ENCODE assay signal across 8 cellular contexts in genomic region chr9:106878943-106879916, GRCh38. TPM values are rescaled to one million over a fixed set of nuclear protein-coding genes. Genes with fewer than 3 reads are reported as not detected.
DNase-seq lines count a peak whose midpoint lies in the region; ATAC-seq and TF ChIP-seq lines count a peak whose summit lies in the region.

No MANE protein-coding gene starts in this region.

- no peaks in the 10 kb centered on the region for H3K27me3 ChIP-seq in Panc1 (ENCODE audit: control insufficient read depth, insufficient read depth, low read length)

- H3K27ac Mint-ChIP-seq in osteocyte (ENCODE audit: unreplicated experiment) = peak overlapping the region; percentile 83

- in situ Hi-C loops in G401 (cut with HindIII; ENCODE audit: low sequenced_read_pairs) = no loop called here
- in situ Hi-C loops in Panc1 (cut with HindIII; ENCODE audit: low pct_unique_long_range_greater_than_20kb, low sequenced_read_pairs) = no loop called here

- peak; percentile 67 for ATAC-seq in Panc1
- ATAC-seq in HG02852 (IDR thresholded peaks at IDR 0.05; ENCODE audit: unreplicated experiment) = no peak
- ATAC-seq in HG02870 (IDR thresholded peaks at IDR 0.05; ENCODE audit: unreplicated experiment) = no peak

- H3K36me3 Mint-ChIP-seq in osteocyte (ENCODE audit: unreplicated experiment) = peaks cover 2% of the 10 kb centered on the region

- no peaks in the 10 kb centered on the region for H3K36me3 ChIP-seq in Panc1 (ENCODE audit: control insufficient read depth, insufficient read depth, low read length)

- DNase-seq in G401 (ENCODE audit: low spot score) (peak; percentile 55), Panc1 (ENCODE audit: low read depth, low spot score) (no peak), foreskin fibroblast (peak; percentile 94 to 96), osteocyte (ENCODE audit: extremely low spot score, unreplicated experiment) (no peak), MV-4-11 (lab: John Stamatoyannopoulos, UW) (no peak)
- no peak for DNase-seq in activated CD4-positive, alpha-beta T cell treated with anti-CD3 and anti-CD28 coated beads, Interleukin-2, amount 50 U/mL, for 1 hour

- H3K4me3 Mint-ChIP-seq in osteocyte (ENCODE audit: unreplicated experiment) = no peak overlapping the region

- peaks cover 13% of the 10 kb centered on the region for H3K4me1 ChIP-seq in Panc1 (ENCODE audit: control insufficient read depth, insufficient read depth, low read length)

- no peak overlapping the region for H3K27ac ChIP-seq in Panc1 (ENCODE audit: low read length)

- no TSS peak for BruUV-seq in Panc1 (replicated peaks; lab: Mats Ljungman, UMichigan)

- peaks cover 70% of the 10 kb centered on the region for H3K4me1 Mint-ChIP-seq in osteocyte (ENCODE audit: unreplicated experiment)

- H3K4me3 ChIP-seq in Panc1 (ENCODE audit: low read depth in 2 of 2, low read length in 2 of 2) (no peak overlapping the region), foreskin fibroblast (ENCODE audit: low read depth in 1 of 2, low read length in 2 of 2) (no peak overlapping the region)

- no peak for TF ChIP-seq CTCF in Panc1 (IDR thresholded peaks at IDR 0.05)
- TF ChIP-seq CTCF in foreskin fibroblast (IDR thresholded peaks at IDR 0.05; ENCODE audit: low read depth, low read length) = no peak
- TF ChIP-seq CTCF in osteocyte (IDR thresholded peaks at IDR 0.05) = no peak

- intact Hi-C loops in Panc1 (cut with micrococcal nuclease; ENCODE audit: unreplicated experiment) = no loop called here

- POLR2A ChIA-PET in Panc1 (lab: Charles Lee) = no interaction called here

- H3K9me3 ChIP-seq in Panc1 (ENCODE audit: control insufficient read depth, insufficient read depth, low read depth, low read length) = no peaks in the 10 kb centered on the region

- no peaks in the 10 kb centered on the region for H3K27me3 Mint-ChIP-seq in osteocyte (ENCODE audit: unreplicated experiment)

- CTCF ChIA-PET in Panc1 (lab: Charles Lee) = no interaction called here

- no peaks in the 10 kb centered on the region for H3K9me3 Mint-ChIP-seq in osteocyte (ENCODE audit: unreplicated experiment)

RNA-seq across cellular contexts. Expression of gene ZNF462, which starts 16.3 kb away (rescaled TPM):
- total RNA-seq in G401 (2014; rRNA removed; shearing (Covaris generic)) = 0.06 and 0.20 TPM in 2 replicates
- 34.8 TPM for total RNA-seq in Panc1 (2021; ENCODE audit: unreplicated experiment)
- 7.4 TPM for polyA plus RNA-seq in Panc1 (2012; ENCODE audit: insufficient read length)
- total RNA-seq in osteocyte = 55.0 and 57.3 TPM in 2 replicates

Comparison
In these comparisons a context has a peak if more than half of its experiments do, and no peak if none do; other contexts are left out.
1. DNase-seq: peak in G401 (single experiment) and foreskin fibroblast (2 of 2); none in Panc1 (single experiment), osteocyte (single experiment), activated CD4-positive, alpha-beta T cell treated with anti-CD3 and anti-CD28 coated beads, Interleukin-2, amount 50 U/mL, for 1 hour (single experiment) and MV-4-11 (single experiment).
2. RNA of gene ZNF462, which starts 16.3 kb away (total RNA-seq): 55.0 to 57.3 TPM in osteocyte and 34.8 TPM in Panc1 (single experiment); 0.06 to 0.20 TPM in G401; every median in the first group is over 10 times any median in the second.